ENCODE assay signal across 24 cellular contexts in the genomic region with DNA sequence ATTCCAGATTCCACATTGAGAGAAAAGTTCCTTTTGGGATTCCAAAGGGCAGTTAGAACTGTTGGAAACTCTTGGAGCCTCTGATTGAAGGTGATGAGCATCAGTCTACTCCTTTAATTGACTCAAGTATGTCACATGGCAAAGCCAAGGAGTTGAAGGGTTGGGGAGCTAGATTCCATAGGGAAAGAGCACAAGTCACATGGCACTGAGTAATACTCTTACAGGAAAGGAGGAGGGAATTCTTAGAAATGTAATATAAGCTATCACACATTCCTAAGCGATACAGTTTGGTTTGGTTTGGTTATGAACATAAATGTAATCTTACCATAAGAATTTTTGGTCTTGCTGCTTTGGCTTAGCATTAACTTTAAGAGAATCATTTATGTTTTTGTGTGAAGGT. TPM values are rescaled to one million over a fixed set of nuclear protein-coding genes. Genes with fewer than 3 reads are reported as not detected.
DNase-seq lines count a peak whose midpoint lies in the region; FAIRE-seq and TF ChIP-seq lines count a peak whose summit lies in the region.
"Had no signal": no experiment of that assay in that cellular context is flagged by ENCODE, and none has a peak within 500 bp of the region (broad histone marks: within the 10 kb centered on the region; RNA-seq: fewer than 3 reads in every experiment).

No MANE protein-coding gene starts in this region.

- no peak overlapping the region for H3K4me2 ChIP-seq in astrocyte (ENCODE audit: low read length)
- no peak overlapping the region for H3K4me2 ChIP-seq in H9 (ENCODE audit: insufficient read depth, insufficient read length, low read length)

- no peak overlapping the region for H2BK20ac ChIP-seq in H9 (ENCODE audit: low read depth, low read length, poor library complexity, severe bottlenecking)

- H3K27me3 Mint-ChIP-seq in astrocyte (ENCODE audit: low read depth, unreplicated experiment) (no peaks in the 10 kb centered on the region), H9 (ENCODE audit: low read depth) (no peaks in the 10 kb centered on the region)
- H3K27me3 Mint-ChIP-seq: progenitor cell of endocrine pancreas; stimulated activated naive CD8-positive, alpha-beta T cell treated with anti-CD3 and anti-CD28 coated beads, Interleukin-15, Interleukin-2, amounts not matched to agents 100 ng/mL and 50 ng/mL, for 24 hours had no signal

- FAIRE-seq in astrocyte (lab: Jason Lieb, UNC): peak; percentile 41
- FAIRE-seq: endometrium, K562 had no signal

- H4K20me1 ChIP-seq in astrocyte (ENCODE audit: insufficient read depth, low read length) (peaks cover 15% of the 10 kb centered on the region), H9 (ENCODE audit: control insufficient read depth, insufficient read depth, insufficient read length) (no peaks in the 10 kb centered on the region)

- H3K4me1 Mint-ChIP-seq in astrocyte (ENCODE audit: low read depth, unreplicated experiment) (peaks cover 28% of the 10 kb centered on the region), H9 (peaks cover 9 to 10% of the 10 kb centered on the region in 2 experiments)

- no peak overlapping the region for H4K91ac ChIP-seq in H9 (ENCODE audit: insufficient read length, low read depth, low read length)

- H3K14ac ChIP-seq in H9 (ENCODE audit: insufficient read depth, low read length): no peak overlapping the region

- H3K27ac Mint-ChIP-seq in astrocyte (ENCODE audit: unreplicated experiment): no peak overlapping the region
- no peak overlapping the region for H3K27ac Mint-ChIP-seq in H9
- H3K27ac Mint-ChIP-seq: progenitor cell of endocrine pancreas; stimulated activated naive CD8-positive, alpha-beta T cell treated with anti-CD3 and anti-CD28 coated beads, Interleukin-15, Interleukin-2, amounts not matched to agents 100 ng/mL and 50 ng/mL, for 24 hours; T-helper 1 cell treated with Interleukin-12 subunit alpha and Interleukin-12 subunit beta and Interleukin-4 antibody, amounts not matched to agents 30 μg/mL and 1 μg/mL, for 36 hours had no signal

- no peak overlapping the region for H2BK12ac ChIP-seq in H9 (ENCODE audit: insufficient read length, low read depth, low read length)

- no peaks in the 10 kb centered on the region for H3K79me1 ChIP-seq in H9 (ENCODE audit: insufficient read depth, low read depth, low read length, poor library complexity, severe bottlenecking)

- H3K27ac ChIP-seq in astrocyte (ENCODE audit: low read depth, low read length) (no peak overlapping the region), H9 (ENCODE audit: insufficient read length, low read depth, low read length) (no peak overlapping the region), right atrium auricular region (no peak overlapping the region), thyroid gland (no peak overlapping the region)
- H3K27ac ChIP-seq: sigmoid colon, SJCRH30 had no signal

- no peak overlapping the region for H2BK5ac ChIP-seq in H9 (ENCODE audit: insufficient read length, low read length)

- no peak overlapping the region for H2BK15ac ChIP-seq in H9 (ENCODE audit: low read depth, low read length)

- no peak overlapping the region for H2AK5ac ChIP-seq in H9 (ENCODE audit: insufficient read length, low read length)

- H3K36me3 ChIP-seq in astrocyte (ENCODE audit: insufficient read depth, low read length) (peaks cover 14% of the 10 kb centered on the region), right atrium auricular region (peaks cover 3% of the 10 kb centered on the region), thyroid gland (no peaks in the 10 kb centered on the region)
- H3K36me3 ChIP-seq: SJCRH30 had no signal

- H4K8ac ChIP-seq in H9 (replicated peaks; ENCODE audit: insufficient read length, low read depth, low read length): no peak overlapping the region

- H3K4me3 ChIP-seq in astrocyte (ENCODE audit: insufficient read depth, low read depth, low read length): no peak overlapping the region
- no peak overlapping the region for H3K4me3 ChIP-seq in fibroblast of the aortic adventitia (ENCODE audit: low read depth, low read length)
- H3K4me3 ChIP-seq in right atrium auricular region: no peak overlapping the region
- no peak overlapping the region for H3K4me3 ChIP-seq in thyroid gland (replicated peaks in 1 of 3)
- H3K4me3 ChIP-seq: K562, MG63, sigmoid colon, SJCRH30 had no signal

- intact Hi-C loops in thyroid gland (cut with DNase I): loop anchor here (10.0 kb wide), 1 partner anchor 301 kb away; no protein-coding TSS in a partner anchor

- H3K9me3 ChIP-seq in astrocyte (ENCODE audit: insufficient read depth, low read depth, low read length) (no peaks in the 10 kb centered on the region), H9 (ENCODE audit: control insufficient read depth, low read depth, low read length) (no peaks in the 10 kb centered on the region), right atrium auricular region (no peaks in the 10 kb centered on the region), thyroid gland (no peaks in the 10 kb centered on the region)
- H3K9me3 ChIP-seq: MG63, sigmoid colon, SJCRH30 had no signal

- H3K23ac ChIP-seq in H9 (ENCODE audit: insufficient read length, low read depth, low read length): no peak overlapping the region

- TF ChIP-seq RAD21 in Ishikawa (IDR thresholded peaks at IDR 0.05; ENCODE audit: low read depth): no peak

- DNase-seq in EH (ENCODE audit: low read depth): peak; percentile 56
- peak; percentile 52 for DNase-seq in astrocyte (ENCODE audit: low read depth)
- peak; percentile 54 for DNase-seq in fibroblast of the aortic adventitia (ENCODE audit: low read depth)
- DNase-seq in H9: no peak
- DNase-seq in right atrium auricular region (ENCODE audit: low spot score): no peak
- DNase-seq in NCI-H774 (lab: John Stamatoyannopoulos, UW): no peak
- no peak for DNase-seq in thyroid gland
- DNase-seq: activated gamma-delta T cell treated with Interleukin-2 at 50 U/mL for 16 hours; amygdala; C1 segment of cervical spinal cord; Calu3; dermis blood vessel endothelial cell; hypothalamus; MG63; NCI-H1417 treated with DMSO at 0.1 percent for 48 hours; NK-92 treated with Interleukin-12 subunit alpha and Interleukin-12 subunit beta, amount 100 ng/mL, for 24 hours; sigmoid colon; SJCRH30 had no signal

- H3K4me1 ChIP-seq in astrocyte (ENCODE audit: insufficient read depth, low read length) (peaks cover 11% of the 10 kb centered on the region), H9 (ENCODE audit: insufficient read depth, low read length) (peaks cover 3% of the 10 kb centered on the region; the same call in 1 of the 2 replicates), right atrium auricular region (no peaks in the 10 kb centered on the region), thyroid gland (peaks cover 9% of the 10 kb centered on the region in 2 donors)
- H3K4me1 ChIP-seq: SJCRH30 had no signal

- no peak overlapping the region for H2BK120ac ChIP-seq in H9 (ENCODE audit: low read depth, low read length, poor library complexity, severe bottlenecking)

- no peak for TF ChIP-seq EP300 in Ishikawa (IDR thresholded peaks at IDR 0.05; ENCODE audit: borderline replicate concordance)

- no peaks in the 10 kb centered on the region for H3K23me2 ChIP-seq in H9 (ENCODE audit: insufficient read length, low read depth, low read length, poor library complexity, severe bottlenecking)

- H3K27me3 ChIP-seq in astrocyte (ENCODE audit: insufficient read depth, low read length): no peaks in the 10 kb centered on the region
- H3K27me3 ChIP-seq in H9 (ENCODE audit: insufficient read depth, low read length): no peaks in the 10 kb centered on the region
- H3K27me3 ChIP-seq in right atrium auricular region: no peaks in the 10 kb centered on the region
- H3K27me3 ChIP-seq in thyroid gland: no peaks in the 10 kb centered on the region
- H3K27me3 ChIP-seq: MG63, sigmoid colon, SJCRH30 had no signal

- H3K4me3 Mint-ChIP-seq in astrocyte (ENCODE audit: unreplicated experiment) (no peak overlapping the region), H9 (no peak overlapping the region)
- H3K4me3 Mint-ChIP-seq: stimulated activated naive CD8-positive, alpha-beta T cell treated with anti-CD3 and anti-CD28 coated beads, Interleukin-15, Interleukin-2, amounts not matched to agents 100 ng/mL and 50 ng/mL, for 24 hours; T-helper 1 cell treated with Interleukin-12 subunit alpha and Interleukin-12 subunit beta and Interleukin-4 antibody, amounts not matched to agents 30 μg/mL and 1 μg/mL, for 36 hours had no signal

- whole genome bisulfite sequencing in H9 (ENCODE audit: extremely low coverage, insufficient read length, low lambda C conversion rate): no CpG with 5 or more reads among the region's 1 CpG
- 89 to 97% methylated on average over 1 of the region's 1 CpG for WGBS in thyroid gland, 2 donors

- no peak overlapping the region for H2AFZ ChIP-seq in astrocyte (ENCODE audit: low read depth, low read length)
- no peak overlapping the region for H2AFZ ChIP-seq in H9 (ENCODE audit: low read length)

- TF ChIP-seq CTCF in astrocyte (IDR thresholded peaks at IDR 0.05; ENCODE audit: insufficient read depth, low read depth, low read length) (no peak), fibroblast of the aortic adventitia (IDR thresholded peaks at IDR 0.05; ENCODE audit: insufficient read depth, low read length) (no peak), H9 (conservative IDR thresholded peaks at IDR 0.05) (no peak), right atrium auricular region (IDR thresholded peaks at IDR 0.05) (no peak), thyroid gland (IDR thresholded peaks at IDR 0.05) (no peak)

- no peak overlapping the region for H3K9ac ChIP-seq in astrocyte (ENCODE audit: low read length)
- no peak overlapping the region for H3K9ac ChIP-seq in H9 (ENCODE audit: extremely low read depth, insufficient read length, low read length)

- no peak overlapping the region for H3K4ac ChIP-seq in H9 (ENCODE audit: low read depth, low read length)

- H3K9me3 Mint-ChIP-seq in astrocyte (ENCODE audit: unreplicated experiment) (no peaks in the 10 kb centered on the region), H9 (no peaks in the 10 kb centered on the region; a peak in 1 of 5 replicates)
- H3K9me3 Mint-ChIP-seq: stimulated activated naive CD8-positive, alpha-beta T cell treated with anti-CD3 and anti-CD28 coated beads, Interleukin-15, Interleukin-2, amounts not matched to agents 100 ng/mL and 50 ng/mL, for 24 hours; T-helper 1 cell treated with Interleukin-12 subunit alpha and Interleukin-12 subunit beta and Interleukin-4 antibody, amounts not matched to agents 30 μg/mL and 1 μg/mL, for 36 hours had no signal

- H3K79me2 ChIP-seq in astrocyte (ENCODE audit: insufficient read depth, low read length) (peaks cover 37% of the 10 kb centered on the region), H9 (ENCODE audit: insufficient read depth, low read length) (no peaks in the 10 kb centered on the region)

- no peak overlapping the region for H3K18ac ChIP-seq in H9 (ENCODE audit: insufficient read length, low read depth, low read length)

- no peaks in the 10 kb centered on the region for H3K36me3 Mint-ChIP-seq in astrocyte (ENCODE audit: low read depth, unreplicated experiment)
- peaks cover 6 to 13% (median 11%) of the 10 kb centered on the region in 3 experiments; a peak in 6 of 7 replicates for H3K36me3 Mint-ChIP-seq in H9 (ENCODE audit: insufficient read depth in 1 of 3, low read depth in 3 of 3)

- no peak for TF ChIP-seq POLR2A in thyroid gland (IDR thresholded peaks at IDR 0.05)

- no peak overlapping the region for H3T11ph ChIP-seq in H9 (ENCODE audit: low read length)

- H4K5ac ChIP-seq in H9 (ENCODE audit: insufficient read length, low read depth, low read length): no peak overlapping the region

- H3K56ac ChIP-seq in H9 (ENCODE audit: insufficient read length, low read depth, low read length): no peak overlapping the region

RNA-seq across cellular contexts. Expression of gene SPCS3, which starts 15.7 kb away (rescaled TPM):
- total RNA-seq in astrocyte: 207 and 225 TPM in 2 replicates
- total RNA-seq in fibroblast of the aortic adventitia (ENCODE audit: low replicate concordance): 45.5 and 148 TPM in 2 replicates
- total RNA-seq in H9 (2021): 109 and 113 TPM in 2 replicates
- 10 to 100 TPM; 45.7 to 55.0 TPM for total RNA-seq in right atrium auricular region
- 100 to 1,000 TPM; 129 to 149 (median 136) TPM for total RNA-seq in thyroid gland

Comparison
In these comparisons a context has a peak if more than half of its experiments do, and no peak if none do; other contexts are left out.
1. DNase-seq: peak in EH (single experiment), astrocyte (single experiment) and fibroblast of the aortic adventitia (single experiment); none in H9 (single experiment), right atrium auricular region (single experiment), NCI-H774 (single experiment) and thyroid gland (0 of 2).